ENCODE assay signal across 13 cellular contexts in the genomic region with DNA sequence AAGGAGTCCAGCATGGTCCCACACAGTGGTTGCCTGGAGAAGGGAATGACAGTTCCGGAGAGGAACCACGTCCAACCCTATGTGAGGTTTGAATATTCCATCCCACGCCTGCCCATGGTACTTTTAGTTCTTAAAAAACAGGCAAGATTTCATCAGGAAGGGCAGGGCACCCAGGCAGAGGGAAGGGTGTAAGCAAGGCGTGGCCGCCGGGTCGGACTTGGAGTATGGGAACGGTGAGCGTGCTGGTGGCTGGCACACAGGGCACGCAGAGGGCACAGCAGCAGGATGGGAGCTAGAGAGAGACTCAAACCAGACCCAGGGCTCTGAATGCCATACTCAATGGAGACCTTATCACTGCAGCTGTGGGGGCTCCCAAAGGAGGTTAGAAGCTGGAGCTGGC. TPM values are rescaled to one million over a fixed set of nuclear protein-coding genes. Genes with fewer than 3 reads are reported as not detected.
A peak's percentile ranks its signal among the peaks of the same experiment; 100 is the strongest.
DNase-seq lines count a peak whose midpoint lies in the region; ATAC-seq, FAIRE-seq and TF ChIP-seq lines count a peak whose summit lies in the region.
"Had no signal": no experiment of that assay in that cellular context is flagged by ENCODE, and none has a peak within 500 bp of the region (broad histone marks: within the 10 kb centered on the region; RNA-seq: fewer than 3 reads in every experiment).

No MANE protein-coding gene starts in this region.

- no peaks in the 10 kb centered on the region for H3K9me3 Mint-ChIP-seq in CD4-positive, alpha-beta T cell
- H3K9me3 Mint-ChIP-seq: type B pancreatic cell had no signal

- no peaks in the 10 kb centered on the region for H3K9me3 ChIP-seq in CD4-positive, alpha-beta T cell (ENCODE audit: control insufficient read depth, low read length)
- H3K9me3 ChIP-seq in skeletal muscle satellite cell (replicated peaks; ENCODE audit: low read length): no peaks in the 10 kb centered on the region
- H3K9me3 ChIP-seq: BE2C had no signal

- DNase-seq in CD4-positive, alpha-beta T cell: no peak
- peak; percentile 42 for DNase-seq in bronchial epithelial cell (ENCODE audit: low read depth)
- DNase-seq in left colon: peak; percentile 83 to 86
- no peak for DNase-seq in HPDE6-E6E7 (ENCODE audit: extremely low spot score)
- DNase-seq in HuH-7 (ENCODE audit: low spot score): no peak
- no peak for DNase-seq in activated CD4-positive, CD25-positive, alpha-beta regulatory T cell (lab: John Stamatoyannopoulos, UW)
- DNase-seq: BE2C; central memory CD4-positive, alpha-beta T cell; NCI-H1105; stimulated activated CD4-positive, alpha-beta T cell treated with anti-CD3 and anti-CD28 coated beads, Interleukin-2, amount 100 ng/mL, for 48 hours had no signal

- no peak for TF ChIP-seq CTCF in CD4-positive, alpha-beta T cell (IDR thresholded peaks at IDR 0.05)
- TF ChIP-seq CTCF in bronchial epithelial cell (IDR thresholded peaks at IDR 0.05; ENCODE audit: insufficient read depth, low read length, severe bottlenecking): no peak

- peak overlapping the region; percentile 53 for H3K4me2 ChIP-seq in skeletal muscle satellite cell (ENCODE audit: low read length)

- intact Hi-C loops in CD4-positive, alpha-beta T cell (cut with DNase I, micrococcal nuclease): loop anchor here in 1 of 2 experiments (5.0 kb wide), 1 partner anchor 32 kb away; the partner anchor contains the start of gene FAM53B
- intact Hi-C loops in left colon (cut with DNase I, micrococcal nuclease): no loop called here

- no peaks in the 10 kb centered on the region for H3K27me3 Mint-ChIP-seq in CD4-positive, alpha-beta T cell
- H3K27me3 Mint-ChIP-seq: type B pancreatic cell had no signal

- peak overlapping the region; percentile 91 for H3K27ac Mint-ChIP-seq in CD4-positive, alpha-beta T cell

- ATAC-seq in CD4-positive, alpha-beta T cell (ENCODE audit: poor library complexity): no peak
- ATAC-seq in left colon (peak; percentile 88), GM21528 (IDR thresholded peaks at IDR 0.05; ENCODE audit: low FRiP score, unreplicated experiment) (no peak)

- H3K4me3 ChIP-seq in bronchial epithelial cell (ENCODE audit: low read depth, low read length) (no peak overlapping the region), skeletal muscle satellite cell (ENCODE audit: low read length) (no peak overlapping the region)

- H3K36me3 ChIP-seq in bronchial epithelial cell (ENCODE audit: control insufficient read depth, insufficient read depth, low read length) (peaks cover 13% of the 10 kb centered on the region), skeletal muscle satellite cell (ENCODE audit: insufficient read depth, low read length) (peaks cover 4% of the 10 kb centered on the region)

- no peak for FAIRE-seq in bronchial epithelial cell (lab: Jason Lieb, UNC)

- POLR2A ChIA-PET in CD4-positive, alpha-beta T cell (lab: Charles Lee): interaction anchor here (10.2 kb wide), 1 partner anchor 7 kb away, joined by 133 read pairs; no protein-coding TSS in a partner anchor

- H3K9ac ChIP-seq in skeletal muscle satellite cell (ENCODE audit: low read depth, low read length): no peak overlapping the region

- H3K4me3 Mint-ChIP-seq in CD4-positive, alpha-beta T cell: no peak overlapping the region

- H3K36me3 Mint-ChIP-seq in CD4-positive, alpha-beta T cell (ENCODE audit: low read depth): peaks cover 23% of the 10 kb centered on the region
- H3K36me3 Mint-ChIP-seq: type B pancreatic cell had no signal

- no peaks in the 10 kb centered on the region for H3K27me3 ChIP-seq in CD4-positive, alpha-beta T cell (ENCODE audit: control insufficient read depth, insufficient read depth, low read length)
- H3K27me3 ChIP-seq in bronchial epithelial cell (ENCODE audit: control insufficient read depth, insufficient read depth, low read length) (no peaks in the 10 kb centered on the region), skeletal muscle satellite cell (ENCODE audit: control insufficient read depth, insufficient read depth, low read length) (no peaks in the 10 kb centered on the region)
- H3K27me3 ChIP-seq: BE2C had no signal

- no peak overlapping the region for H3K27ac ChIP-seq in CD4-positive, alpha-beta T cell (ENCODE audit: low read depth, low read length)

- CTCF ChIA-PET in CD4-positive, alpha-beta T cell (lab: Charles Lee): interaction anchor here (0.7 to 3.5 kb wide), 2 partner anchors 9 to 161 kb away, joined by 3 to 22 read pairs; no protein-coding TSS in a partner anchor

- H3K4me1 ChIP-seq in skeletal muscle satellite cell (ENCODE audit: control insufficient read depth, insufficient read depth, low read length): peaks cover 31% of the 10 kb centered on the region

- peaks cover 90% of the 10 kb centered on the region for H3K4me1 Mint-ChIP-seq in CD4-positive, alpha-beta T cell (ENCODE audit: low read depth)

RNA-seq across cellular contexts. Expression of gene FAM53B, which starts 34.3 kb away (rescaled TPM):
- 10 to 100 TPM; 32.9 to 33.6 TPM for total RNA-seq in CD4-positive, alpha-beta T cell
- 19.5 and 23.9 TPM in 2 replicates for total RNA-seq in bronchial epithelial cell
- 10 to 100 TPM; 31.6 to 48.0 TPM for total RNA-seq in left colon
- 14.4 and 18.6 TPM in 2 replicates for total RNA-seq in skeletal muscle satellite cell (2012; rRNA removed)

Comparison
In these comparisons a context has a peak if more than half of its experiments do, and no peak if none do; other contexts are left out.
1. DNase-seq: peak in bronchial epithelial cell (single experiment) and left colon (2 of 2); none in CD4-positive, alpha-beta T cell (0 of 10), HPDE6-E6E7 (single experiment), HuH-7 (single experiment) and activated CD4-positive, CD25-positive, alpha-beta regulatory T cell (0 of 4).